ENCODE assay signal across 14 cellular contexts in the genomic region with DNA sequence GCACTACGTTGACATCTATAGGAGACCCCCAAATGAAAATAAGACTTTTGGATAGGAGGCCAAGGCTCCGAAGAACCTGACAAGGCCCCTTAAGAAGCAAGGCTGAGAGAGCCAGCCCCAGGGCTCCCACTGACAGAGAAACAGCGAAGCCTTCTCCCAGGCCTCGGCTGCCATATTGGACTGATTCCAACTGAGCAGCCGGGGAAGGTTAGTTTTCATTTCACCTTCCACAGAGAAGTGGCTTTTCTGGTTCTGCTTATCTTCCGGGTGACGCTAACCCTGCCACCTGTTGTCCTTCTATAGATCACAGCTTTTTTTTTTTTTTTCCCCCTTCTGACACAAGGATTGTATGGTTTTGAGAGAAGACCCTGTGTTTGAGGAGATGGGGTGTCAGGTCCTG.
DNase-seq lines count a peak whose midpoint lies in the region; ATAC-seq, FAIRE-seq and TF ChIP-seq lines count a peak whose summit lies in the region.
"Had no signal": no experiment of that assay in that cellular context is flagged by ENCODE, and none has a peak within 500 bp of the region (broad histone marks: within the 10 kb centered on the region; RNA-seq: fewer than 3 reads in every experiment).

No MANE protein-coding gene starts in this region.

- H3K27me3 ChIP-seq in small intestine (ENCODE audit: control insufficient read depth in 2 of 2, insufficient read depth in 2 of 2, low read length in 2 of 2) (no peaks in the 10 kb centered on the region), left ventricle myocardium inferior (ENCODE audit: low read depth) (peaks cover 53% of the 10 kb centered on the region)

- no peak for FAIRE-seq in small intestine (lab: Jason Lieb, UNC)
- FAIRE-seq: GM12891 had no signal

- DNase-seq in HT-29 (ENCODE audit: low spot score) (peak; percentile 80), NCI-H2171 (lab: John Stamatoyannopoulos, UW) (peak; percentile 92), small intestine (peak; percentile 86), NOMO-1 (lab: John Stamatoyannopoulos, UW; ENCODE audit: unreplicated experiment in 2 of 2) (no peak), left ventricle myocardium inferior (no peak), KG1 (lab: John Stamatoyannopoulos, UW) (no peak)
- DNase-seq: effector CD4-positive, alpha-beta T cell; head of caudate nucleus; Karpas-422; stimulated activated CD4-positive, alpha-beta T cell treated with anti-CD3 and anti-CD28 coated beads, Interleukin-4, amount 100 ng/mL, for 4 hours had no signal

- H3K4me1 ChIP-seq in small intestine (ENCODE audit: control insufficient read depth in 2 of 2, insufficient read depth in 1 of 2, low read depth in 1 of 2, low read length in 1 of 2): peaks cover 2 to 10% of the 10 kb centered on the region in 2 donors
- H3K4me1 ChIP-seq in left ventricle myocardium inferior: no peaks in the 10 kb centered on the region

- no peak for ATAC-seq in HG02610 (IDR thresholded peaks at IDR 0.05; ENCODE audit: unreplicated experiment)

- H3K4me3 ChIP-seq in small intestine (ENCODE audit: low read depth in 1 of 2, low read length in 2 of 2): no peak overlapping the region
- no peak overlapping the region for H3K4me3 ChIP-seq in left ventricle myocardium inferior
- H3K4me3 ChIP-seq: lung had no signal

- H3K9me3 ChIP-seq in small intestine (ENCODE audit: control insufficient read depth, low read depth): no peaks in the 10 kb centered on the region
- peaks cover 20% of the 10 kb centered on the region for H3K9me3 ChIP-seq in left ventricle myocardium inferior (replicated peaks)

- no peak for TF ChIP-seq CTCF in left ventricle myocardium inferior (IDR thresholded peaks at IDR 0.05; ENCODE audit: borderline replicate concordance)

- WGBS in small intestine, 3 donors: 20 to 51% (median 32%) methylated on average over 7 of the region's 7 CpGs

- H3K27ac ChIP-seq in cingulate gyrus (ENCODE audit: low read depth, low read length) (peak overlapping the region; percentile 61), small intestine (ENCODE audit: low read depth in 1 of 2, low read length in 1 of 2) (peak overlapping the region; percentile 41 to 77), left ventricle myocardium inferior (replicated peaks) (no peak overlapping the region)

- H3K36me3 ChIP-seq in small intestine (ENCODE audit: control insufficient read depth in 2 of 2, insufficient read depth in 2 of 2, low read length in 2 of 2) (no peaks in the 10 kb centered on the region), left ventricle myocardium inferior (no peaks in the 10 kb centered on the region)

- intact Hi-C loops in left ventricle myocardium inferior (cut with micrococcal nuclease): no loop called here

Comparison
In these comparisons a context has a peak if more than half of its experiments do, and no peak if none do; other contexts are left out.
1. DNase-seq: peak in HT-29 (single experiment), NCI-H2171 (single experiment) and small intestine (single experiment); none in NOMO-1 (0 of 2), left ventricle myocardium inferior (single experiment) and KG1 (single experiment).